Comparison of ENCODE assay signal across 2 cellular contexts in the genomic region with DNA sequence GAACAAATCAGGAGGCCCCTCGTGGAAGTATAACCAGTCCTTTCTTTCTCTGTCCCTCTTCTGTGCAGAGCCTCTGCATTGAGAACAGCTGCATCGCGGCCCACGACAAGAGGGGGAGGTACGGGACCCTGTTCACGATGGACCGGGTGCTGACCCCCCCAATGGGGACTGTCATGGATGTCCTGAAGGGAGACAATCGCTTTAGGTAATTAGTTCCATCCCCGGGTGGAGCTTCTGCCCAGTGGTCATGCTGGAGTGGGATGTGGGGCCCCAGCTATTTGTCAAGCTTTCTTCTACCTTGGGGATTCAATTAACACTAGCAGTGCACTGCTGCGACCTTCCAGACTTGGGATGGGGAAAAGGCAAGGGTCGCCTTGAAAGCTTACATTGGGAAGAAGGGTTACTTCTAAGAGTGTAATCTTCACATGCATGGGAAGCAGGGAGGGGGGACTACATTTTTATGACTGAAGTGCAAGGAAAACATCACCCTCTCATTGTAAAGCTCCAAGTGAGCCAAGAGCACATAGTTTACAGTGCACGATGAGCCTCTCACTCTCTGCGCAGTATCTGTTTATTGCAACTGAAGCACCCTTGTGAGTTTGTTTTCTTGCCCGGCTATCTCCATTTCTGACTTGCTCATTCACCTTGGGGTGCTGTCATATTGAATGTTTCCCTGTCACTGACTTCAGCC.
TF ChIP-seq lines count a peak whose summit lies in the region.

No MANE protein-coding gene starts in this region.

TF ChIP-seq in SK-N-SH, 30 proteins besides CTCF, POLR2A, EP300 and RAD21 (continued from another document):
- TF ChIP-seq PBX3 (IDR thresholded peaks at IDR 0.05) (no peak), NRF1 (IDR thresholded peaks at IDR 0.05; ENCODE audit: low read depth, low read length) (no peak), POLR2AphosphoS5 (IDR thresholded peaks at IDR 0.05; ENCODE audit: low read depth, low read length) (no peak), MEF2A (IDR thresholded peaks at IDR 0.05; ENCODE audit: borderline replicate concordance, low read depth) (no peak), SIN3A (IDR thresholded peaks at IDR 0.05; ENCODE audit: borderline replicate concordance, low read depth, low read length) (no peak)

TF ChIP-seq in SK-N-SH treated with all-trans-retinoic acid at 6 μM for 48 hours, 23 proteins besides CTCF, POLR2A, EP300 and RAD21 (continued from another document):
- TF ChIP-seq ZNF565 (CRISPR knock-in tag; conservative IDR thresholded peaks at IDR 0.05; ENCODE audit: low read depth) (no peak), TOX (CRISPR knock-in tag; IDR thresholded peaks at IDR 0.05; ENCODE audit: borderline replicate concordance) (no peak), ZFP3 (CRISPR knock-in tag; IDR thresholded peaks at IDR 0.05) (no peak), GLIS3 (CRISPR knock-in tag; IDR thresholded peaks at IDR 0.05) (no peak), ESRRG (CRISPR knock-in tag; IDR thresholded peaks at IDR 0.05) (no peak), PPARA (CRISPR knock-in tag; IDR thresholded peaks at IDR 0.05; ENCODE audit: borderline replicate concordance) (no peak), SNAI2 (CRISPR knock-in tag; IDR thresholded peaks at IDR 0.05) (no peak), ZFP30 (CRISPR knock-in tag; IDR thresholded peaks at IDR 0.05) (no peak), ARNTL (CRISPR knock-in tag; IDR thresholded peaks at IDR 0.05; ENCODE audit: borderline replicate concordance, low read depth) (no peak)
- TF ChIP-seq, protein P1, sequence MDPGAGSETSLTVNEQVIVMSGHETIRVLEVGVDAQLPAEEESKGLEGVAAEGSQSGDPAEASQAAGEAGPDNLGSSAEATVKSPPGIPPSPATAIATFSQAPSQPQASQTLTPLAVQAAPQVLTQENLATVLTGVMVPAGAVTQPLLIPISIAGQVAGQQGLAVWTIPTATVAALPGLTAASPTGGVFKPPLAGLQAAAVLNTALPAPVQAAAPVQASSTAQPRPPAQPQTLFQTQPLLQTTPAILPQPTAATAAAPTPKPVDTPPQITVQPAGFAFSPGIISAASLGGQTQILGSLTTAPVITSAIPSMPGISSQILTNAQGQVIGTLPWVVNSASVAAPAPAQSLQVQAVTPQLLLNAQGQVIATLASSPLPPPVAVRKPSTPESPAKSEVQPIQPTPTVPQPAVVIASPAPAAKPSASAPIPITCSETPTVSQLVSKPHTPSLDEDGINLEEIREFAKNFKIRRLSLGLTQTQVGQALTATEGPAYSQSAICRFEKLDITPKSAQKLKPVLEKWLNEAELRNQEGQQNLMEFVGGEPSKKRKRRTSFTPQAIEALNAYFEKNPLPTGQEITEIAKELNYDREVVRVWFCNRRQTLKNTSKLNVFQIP (CRISPR knock-in tag; IDR thresholded peaks at IDR 0.05; ENCODE audit: borderline replicate concordance, low read depth), result no peak
- TF ChIP-seq, protein P2, sequence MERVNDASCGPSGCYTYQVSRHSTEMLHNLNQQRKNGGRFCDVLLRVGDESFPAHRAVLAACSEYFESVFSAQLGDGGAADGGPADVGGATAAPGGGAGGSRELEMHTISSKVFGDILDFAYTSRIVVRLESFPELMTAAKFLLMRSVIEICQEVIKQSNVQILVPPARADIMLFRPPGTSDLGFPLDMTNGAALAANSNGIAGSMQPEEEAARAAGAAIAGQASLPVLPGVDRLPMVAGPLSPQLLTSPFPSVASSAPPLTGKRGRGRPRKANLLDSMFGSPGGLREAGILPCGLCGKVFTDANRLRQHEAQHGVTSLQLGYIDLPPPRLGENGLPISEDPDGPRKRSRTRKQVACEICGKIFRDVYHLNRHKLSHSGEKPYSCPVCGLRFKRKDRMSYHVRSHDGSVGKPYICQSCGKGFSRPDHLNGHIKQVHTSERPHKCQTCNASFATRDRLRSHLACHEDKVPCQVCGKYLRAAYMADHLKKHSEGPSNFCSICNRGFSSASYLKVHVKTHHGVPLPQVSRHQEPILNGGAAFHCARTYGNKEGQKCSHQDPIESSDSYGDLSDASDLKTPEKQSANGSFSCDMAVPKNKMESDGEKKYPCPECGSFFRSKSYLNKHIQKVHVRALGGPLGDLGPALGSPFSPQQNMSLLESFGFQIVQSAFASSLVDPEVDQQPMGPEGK (CRISPR knock-in tag; IDR thresholded peaks at IDR 0.05; ENCODE audit: borderline replicate concordance), result no peak
